In the genomic region with DNA sequence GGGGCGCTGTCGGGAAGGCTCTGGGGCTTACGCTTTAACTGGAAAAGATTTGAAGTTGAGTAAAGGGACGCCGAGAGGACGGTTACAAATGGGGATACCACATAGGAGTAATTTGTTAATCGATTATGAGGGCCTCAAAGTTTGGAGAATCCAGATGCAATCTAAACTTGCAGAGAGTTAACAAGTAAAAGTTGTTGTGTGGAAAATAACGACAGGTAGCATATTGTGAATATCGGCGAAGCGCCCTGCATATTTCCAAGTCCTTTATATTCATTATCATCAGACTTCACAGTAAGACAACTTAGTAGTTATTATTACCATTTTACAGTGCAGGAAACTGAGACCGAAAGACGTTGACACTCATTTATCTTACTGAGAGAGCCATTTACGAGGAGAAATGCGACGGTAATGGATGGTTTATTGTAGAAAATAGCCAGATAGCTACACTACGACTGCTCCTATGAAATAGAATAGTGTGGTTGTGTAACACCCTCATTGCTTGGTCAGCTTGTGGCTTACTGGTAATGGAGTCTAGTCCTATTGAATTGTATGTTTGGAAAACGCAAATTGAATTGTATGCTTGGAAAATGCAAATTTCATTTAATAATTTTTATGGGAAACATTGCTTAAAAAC, we compare ENCODE assay signal across 8 cellular contexts. TPM values are rescaled to one million over a fixed set of nuclear protein-coding genes. Genes with fewer than 3 reads are reported as not detected.
DNase-seq lines count a peak whose midpoint lies in the region; ATAC-seq and TF ChIP-seq lines count a peak whose summit lies in the region.

No MANE protein-coding gene starts in this region.

- peaks cover 24% of the 10 kb centered on the region for H3K27me3 Mint-ChIP-seq in activated T-helper 1 cell treated with anti-CD3 and anti-CD28 coated beads, Interleukin-12 subunit alpha, Interleukin-12 subunit beta, Interleukin-2, Interleukin-4 antibody, amounts not matched to agents 30 ng/mL and 10 ng/mL and 1 ng/mL, durations not matched to agents 14 hours and 24 hours and 36 hours (ENCODE audit: insufficient read depth)

- intact Hi-C loops in activated T-helper 1 cell treated with anti-CD3 and anti-CD28 coated beads, Interleukin-12 subunit alpha, Interleukin-12 subunit beta, Interleukin-2, Interleukin-4 antibody, amounts not matched to agents 30 ng/mL and 10 ng/mL and 1 ng/mL, durations not matched to agents 14 hours and 24 hours and 36 hours (cut with micrococcal nuclease): loop anchor here (1.0 to 5.0 kb wide), 5 partner anchors 73 to 1620 kb away; a partner anchor contains a TSS
- intact Hi-C loops in spleen (cut with DNase I; ENCODE audit: low total_unique reads): loop anchor here (10.0 kb wide), 2 partner anchors 73 to 107 kb away; a partner anchor contains a TSS

- H3K27ac Mint-ChIP-seq in activated T-helper 1 cell treated with anti-CD3 and anti-CD28 coated beads, Interleukin-12 subunit alpha, Interleukin-12 subunit beta, Interleukin-2, Interleukin-4 antibody, amounts not matched to agents 30 ng/mL and 10 ng/mL and 1 ng/mL, durations not matched to agents 14 hours and 24 hours and 36 hours: peak overlapping the region; percentile 70

- H3K4me1 ChIP-seq in iPS DF 6.9 (ENCODE audit: control insufficient read depth, insufficient read depth, low read length) (peaks cover 1% of the 10 kb centered on the region; the same call in 1 of the 2 replicates), spleen (peaks cover 16 to 81% (median 61%) of the 10 kb centered on the region in 6 donors)

- ATAC-seq in HG02571 (IDR thresholded peaks at IDR 0.05; ENCODE audit: unreplicated experiment) (no peak), GM19455 (IDR thresholded peaks at IDR 0.05; ENCODE audit: unreplicated experiment) (no peak)

- H3K9me3 Mint-ChIP-seq in activated T-helper 1 cell treated with anti-CD3 and anti-CD28 coated beads, Interleukin-12 subunit alpha, Interleukin-12 subunit beta, Interleukin-2, Interleukin-4 antibody, amounts not matched to agents 30 ng/mL and 10 ng/mL and 1 ng/mL, durations not matched to agents 14 hours and 24 hours and 36 hours: no peaks in the 10 kb centered on the region

- no CpG with 5 or more reads among the region's 18 CpGs for WGBS in iPS DF 6.9 (ENCODE audit: insufficient coverage, insufficient read length)
- whole genome bisulfite sequencing in spleen, 5 donors: 1 to 3% (median 2%) methylated on average over 18 of the region's 18 CpGs

- peaks cover 2% of the 10 kb centered on the region for H3K36me3 Mint-ChIP-seq in activated T-helper 1 cell treated with anti-CD3 and anti-CD28 coated beads, Interleukin-12 subunit alpha, Interleukin-12 subunit beta, Interleukin-2, Interleukin-4 antibody, amounts not matched to agents 30 ng/mL and 10 ng/mL and 1 ng/mL, durations not matched to agents 14 hours and 24 hours and 36 hours (ENCODE audit: low read depth)

- TF ChIP-seq POLR2A in spleen (IDR thresholded peaks at IDR 0.05): no peak

- H3K36me3 ChIP-seq in iPS DF 6.9 (ENCODE audit: control insufficient read depth, insufficient read depth, low read length): no peaks in the 10 kb centered on the region
- H3K36me3 ChIP-seq in spleen: no peaks in the 10 kb centered on the region

- H3K9me3 ChIP-seq in iPS DF 6.9 (ENCODE audit: control insufficient read depth, insufficient read depth, low read length): no peaks in the 10 kb centered on the region
- no peaks in the 10 kb centered on the region for H3K9me3 ChIP-seq in spleen

- DNase-seq in AG09309 (ENCODE audit: low read depth) (no peak), HCEC 1CT (peak; percentile 47), iPS DF 6.9 (ENCODE audit: low read depth, low spot score) (no peak), spleen (no peak)
- DNase-seq in activated T-helper 1 cell treated with anti-CD3 and anti-CD28 coated beads, Interleukin-12 subunit alpha, Interleukin-12 subunit beta, Interleukin-2, Interleukin-4 antibody, amounts not matched to agents 30 ng/mL and 10 ng/mL and 1 ng/mL, durations not matched to agents 14 hours and 24 hours and 36 hours (ENCODE audit: low spot score): no peak
- no peak for DNase-seq in effector CD8-positive, alpha-beta T cell (lab: John Stamatoyannopoulos, UW)

- peaks cover 67% of the 10 kb centered on the region for H3K4me1 Mint-ChIP-seq in activated T-helper 1 cell treated with anti-CD3 and anti-CD28 coated beads, Interleukin-12 subunit alpha, Interleukin-12 subunit beta, Interleukin-2, Interleukin-4 antibody, amounts not matched to agents 30 ng/mL and 10 ng/mL and 1 ng/mL, durations not matched to agents 14 hours and 24 hours and 36 hours (ENCODE audit: low read depth)

- H3K4me3 ChIP-seq in AG09309 (ENCODE audit: control insufficient read depth, low read depth, low read length) (peak overlapping the region; percentile 80), iPS DF 6.9 (ENCODE audit: low read length) (peak overlapping the region; percentile 69), spleen (peak overlapping the region; percentile 65 to 93 (median 83))

- TF ChIP-seq CTCF in AG09309 (IDR thresholded peaks at IDR 0.05; ENCODE audit: control insufficient read depth, insufficient read depth, low read depth, low read length, missing control alignments) (no peak), spleen (IDR thresholded peaks at IDR 0.05 in 8 of 11, conservative IDR thresholded peaks at IDR 0.05 in 3 of 11) (no peak)

- peak overlapping the region; percentile 91 for H3K4me3 Mint-ChIP-seq in activated T-helper 1 cell treated with anti-CD3 and anti-CD28 coated beads, Interleukin-12 subunit alpha, Interleukin-12 subunit beta, Interleukin-2, Interleukin-4 antibody, amounts not matched to agents 30 ng/mL and 10 ng/mL and 1 ng/mL, durations not matched to agents 14 hours and 24 hours and 36 hours

- H3K27me3 ChIP-seq in iPS DF 6.9 (ENCODE audit: control insufficient read depth, insufficient read depth, low read length) (no peaks in the 10 kb centered on the region), spleen (replicated peaks in 1 of 7) (peaks cover 0 to 36% (median 4%) of the 10 kb centered on the region in 7 donors)

- H3K27ac ChIP-seq in iPS DF 6.9 (ENCODE audit: low read length): no peak overlapping the region
- peak overlapping the region; percentile 96 to 99 (median 97) for H3K27ac ChIP-seq in spleen

RNA-seq across cellular contexts. Expression of a gene that starts 0.7 kb away (rescaled TPM):
- 28.5 and 28.6 TPM in 2 replicates for total RNA-seq in activated T-helper 1 cell treated with anti-CD3 and anti-CD28 coated beads, Interleukin-12 subunit alpha, Interleukin-12 subunit beta, Interleukin-2, Interleukin-4 antibody, amounts not matched to agents 30 ng/mL and 10 ng/mL and 1 ng/mL, durations not matched to agents 14 hours and 24 hours and 36 hours
- total RNA-seq in spleen: 10 to 100 TPM; 17.8 to 27.4 (median 21.3) TPM
- 10 to 100 TPM; 11.1 to 14.2 (median 13.2) TPM for polyA plus RNA-seq in spleen

RNA-seq across cellular contexts. Expression of a gene that starts 12.3 kb away (rescaled TPM):
- total RNA-seq in activated T-helper 1 cell treated with anti-CD3 and anti-CD28 coated beads, Interleukin-12 subunit alpha, Interleukin-12 subunit beta, Interleukin-2, Interleukin-4 antibody, amounts not matched to agents 30 ng/mL and 10 ng/mL and 1 ng/mL, durations not matched to agents 14 hours and 24 hours and 36 hours: not detected in 2 replicates
- not detected for total RNA-seq in spleen
- polyA plus RNA-seq in spleen: not detected
